Comparison of ENCODE assay signal across 9 cellular contexts in genomic region chr3:189132125-189132744, GRCh38. TPM values are rescaled to one million over a fixed set of nuclear protein-coding genes. Genes with fewer than 3 reads are reported as not detected.
DNase-seq lines count a peak whose midpoint lies in the region; ATAC-seq and TF ChIP-seq lines count a peak whose summit lies in the region.
"Had no signal": no experiment of that assay in that cellular context is flagged by ENCODE, and none has a peak within 500 bp of the region (broad histone marks: within the 10 kb centered on the region; RNA-seq: fewer than 3 reads in every experiment).

No MANE protein-coding gene starts in this region.

- H3K27me3 Mint-ChIP-seq in activated CD8-positive, alpha-beta T cell treated with anti-CD3 and anti-CD28 coated beads for 36 hours, result no peaks in the 10 kb centered on the region

- peaks cover 22% of the 10 kb centered on the region for H3K4me1 Mint-ChIP-seq in activated CD8-positive, alpha-beta T cell treated with anti-CD3 and anti-CD28 coated beads for 36 hours (ENCODE audit: low read depth)
- H3K4me1 Mint-ChIP-seq: nephron had no signal

- no peaks in the 10 kb centered on the region for H3K4me1 ChIP-seq in esophagus (ENCODE audit: control insufficient read depth in 2 of 2, insufficient read depth in 2 of 2, low read length in 1 of 2)
- H3K4me1 ChIP-seq in vagina, result peaks cover 28% of the 10 kb centered on the region

- peak overlapping the region; percentile 52 to 55 for H3K27ac ChIP-seq in esophagus (ENCODE audit: low read depth in 2 of 2, low read length in 1 of 2)
- H3K27ac ChIP-seq in vagina, result peak overlapping the region; percentile 86

- CTCF ChIA-PET in activated CD8-positive, alpha-beta T cell treated with anti-CD3 and anti-CD28 coated beads for 36 hours (lab: Charles Lee), result interaction anchor here (0.7 to 5.0 kb wide), 9 partner anchors 8 to 1393 kb away, joined by 3 to 24 read pairs (median 4); no protein-coding TSS in a partner anchor

- POLR2A ChIA-PET in activated CD8-positive, alpha-beta T cell treated with anti-CD3 and anti-CD28 coated beads for 36 hours (lab: Charles Lee), result interaction anchor here (0.6 to 1.3 kb wide), 3 partner anchors 10 to 1388 kb away, joined by 3 to 4 read pairs (median 3); no protein-coding TSS in a partner anchor

- H3K27me3 ChIP-seq in esophagus (ENCODE audit: control insufficient read depth in 1 of 2, insufficient read depth in 2 of 2, low read length in 2 of 2) (no peaks in the 10 kb centered on the region), vagina (no peaks in the 10 kb centered on the region)

- H3K9me3 ChIP-seq in esophagus (ENCODE audit: control insufficient read depth in 2 of 2, insufficient read depth in 1 of 2, low read depth in 1 of 2, low read length in 1 of 2) (no peaks in the 10 kb centered on the region), vagina (no peaks in the 10 kb centered on the region)

- H3K36me3 Mint-ChIP-seq in activated CD8-positive, alpha-beta T cell treated with anti-CD3 and anti-CD28 coated beads for 36 hours (ENCODE audit: low read depth), result peaks cover 8% of the 10 kb centered on the region

- H3K36me3 ChIP-seq in esophagus (ENCODE audit: control insufficient read depth in 2 of 2, insufficient read depth in 2 of 2, low read length in 1 of 2) (no peaks in the 10 kb centered on the region), vagina (no peaks in the 10 kb centered on the region)

- peak; percentile 75 for DNase-seq in AG10803 (ENCODE audit: low read depth)
- peak; percentile 89 for DNase-seq in LoVo (ENCODE audit: low spot score)
- DNase-seq in activated CD8-positive, alpha-beta T cell treated with anti-CD3 and anti-CD28 coated beads for 36 hours, result peak; percentile 93
- peak; percentile 81 for DNase-seq in renal cortical epithelial cell (ENCODE audit: low read depth)
- no peak for DNase-seq in vagina (ENCODE audit: extremely low spot score in 2 of 2)
- DNase-seq in superior temporal gyrus (ENCODE audit: extremely low spot score), result no peak

- no peak for TF ChIP-seq POLR2A in vagina (IDR thresholded peaks at IDR 0.05)

- intact Hi-C loops in activated CD8-positive, alpha-beta T cell treated with anti-CD3 and anti-CD28 coated beads for 36 hours (cut with micrococcal nuclease), result loop anchor here (5.0 kb wide), 1 partner anchor 90 kb away; no protein-coding TSS in a partner anchor
- intact Hi-C loops in vagina (cut with DNase I), result no loop called here

- WGBS in esophagus, 2 donors, result 29 to 44% methylated on average over 11 of the region's 11 CpGs

- H3K9me3 Mint-ChIP-seq in activated CD8-positive, alpha-beta T cell treated with anti-CD3 and anti-CD28 coated beads for 36 hours, result peaks cover 8% of the 10 kb centered on the region
- H3K9me3 Mint-ChIP-seq: nephron had no signal

- TF ChIP-seq CTCF in AG10803 (conservative IDR thresholded peaks at IDR 0.05; ENCODE audit: low read length) (no peak), vagina (IDR thresholded peaks at IDR 0.05) (peak in 1 of 3 experiments; percentile 0)
- no peak for TF ChIP-seq CTCF in activated CD8-positive, alpha-beta T cell treated with anti-CD3 and anti-CD28 coated beads for 36 hours (IDR thresholded peaks at IDR 0.05)

- peak overlapping the region; percentile 44 for H3K4me3 Mint-ChIP-seq in activated CD8-positive, alpha-beta T cell treated with anti-CD3 and anti-CD28 coated beads for 36 hours
- H3K4me3 Mint-ChIP-seq: nephron had no signal

- H3K27ac Mint-ChIP-seq in activated CD8-positive, alpha-beta T cell treated with anti-CD3 and anti-CD28 coated beads for 36 hours, result peak overlapping the region; percentile 91
- H3K27ac Mint-ChIP-seq: nephron had no signal

- H3K4me3 ChIP-seq in AG10803 (ENCODE audit: low read length) (no peak overlapping the region), esophagus (ENCODE audit: low read depth in 1 of 2, low read length in 2 of 2) (no peak overlapping the region), vagina (no peak overlapping the region)

- ATAC-seq in GM21423 (IDR thresholded peaks at IDR 0.05; ENCODE audit: unreplicated experiment), result peak; percentile 95
- peak; percentile 94 for ATAC-seq in activated CD8-positive, alpha-beta T cell treated with anti-CD3 and anti-CD28 coated beads for 36 hours

RNA-seq across cellular contexts. Expression of gene TPRG1, which starts 39.5 kb away (rescaled TPM):
- 1 to 10 TPM; 2.5 to 3.0 TPM for total RNA-seq in activated CD8-positive, alpha-beta T cell treated with anti-CD3 and anti-CD28 coated beads for 36 hours
- polyA plus RNA-seq in esophagus, result 10 to 100 TPM; 50.3 to 61.0 TPM
- total RNA-seq in renal cortical epithelial cell (0.35 and 0.94 TPM in 2 replicates), vagina (21.6 TPM)

Comparison
In these comparisons a context has a peak if more than half of its experiments do, and no peak if none do; other contexts are left out.
1. DNase-seq: peak in AG10803 (single experiment), LoVo (single experiment), activated CD8-positive, alpha-beta T cell treated with anti-CD3 and anti-CD28 coated beads for 36 hours (single experiment) and renal cortical epithelial cell (single experiment); none in vagina (0 of 2) and superior temporal gyrus (single experiment).